Comparison of ENCODE assay signal across 1 cellular context in the genomic region with DNA sequence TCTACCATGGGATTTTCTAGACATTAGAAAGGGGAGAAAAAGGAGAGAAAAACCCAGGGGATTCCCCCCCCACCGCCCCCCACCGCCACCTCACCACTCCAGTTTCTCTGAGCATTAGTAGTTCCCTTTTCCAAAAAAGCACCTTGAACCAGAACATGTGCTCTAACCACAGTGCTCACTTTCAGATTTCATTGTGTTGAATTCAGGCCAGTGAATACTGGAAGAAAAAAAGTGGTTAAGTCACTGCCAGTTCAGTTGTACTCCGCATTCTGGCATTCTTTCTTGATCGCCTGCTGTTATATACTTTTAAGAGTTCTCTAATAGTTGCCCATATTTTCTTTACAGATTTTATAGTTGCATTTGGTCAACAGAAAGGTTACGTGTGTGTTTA.
TF ChIP-seq lines count a peak whose summit lies in the region.

No MANE protein-coding gene starts in this region.

TF ChIP-seq in liver, 16 proteins besides CTCF, POLR2A, EP300 and RAD21 (continued from another document):
- TF ChIP-seq, protein P1, sequence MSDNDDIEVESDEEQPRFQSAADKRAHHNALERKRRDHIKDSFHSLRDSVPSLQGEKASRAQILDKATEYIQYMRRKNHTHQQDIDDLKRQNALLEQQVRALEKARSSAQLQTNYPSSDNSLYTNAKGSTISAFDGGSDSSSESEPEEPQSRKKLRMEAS (IDR thresholded peaks at IDR 0.05): no peak
- TF ChIP-seq EGR1 (IDR thresholded peaks at IDR 0.05; ENCODE audit: low read depth in 2 of 2): no peak
- TF ChIP-seq GABPA (IDR thresholded peaks at IDR 0.05 in 1 of 2, conservative IDR thresholded peaks at IDR 0.05 in 1 of 2): no peak
